In the genomic region with DNA sequence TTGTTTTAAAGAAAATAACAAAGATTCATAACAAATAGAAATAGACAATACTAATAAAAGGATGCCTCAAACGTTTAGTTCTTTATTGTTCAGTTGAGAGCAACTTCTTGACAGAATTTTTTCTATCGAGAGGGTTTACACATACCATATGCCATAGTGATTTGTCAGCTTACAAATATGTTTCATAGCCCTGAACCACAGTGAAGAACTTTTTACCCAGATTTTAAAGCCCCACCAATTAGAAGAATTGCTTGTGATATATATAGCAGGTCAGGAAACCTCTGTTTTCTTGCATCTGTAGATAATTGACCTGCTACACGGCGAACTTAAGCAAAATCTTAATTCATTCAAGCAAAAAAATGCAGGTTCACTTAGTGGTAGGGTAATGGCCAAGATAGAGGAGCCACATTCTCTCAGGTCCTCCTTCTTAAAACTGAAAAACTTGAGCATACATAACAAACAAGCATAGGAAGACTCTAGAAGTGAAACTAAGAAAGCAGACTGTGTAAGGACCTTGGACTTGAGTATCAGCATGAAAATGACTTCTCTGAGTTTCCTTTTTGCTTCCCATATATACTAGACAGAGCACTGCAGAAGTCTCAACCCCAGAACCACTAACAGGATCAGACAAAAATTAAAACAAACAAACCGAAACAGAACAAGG, we compare ENCODE assay signal across 13 cellular contexts. TPM values are rescaled to one million over a fixed set of nuclear protein-coding genes. Genes with fewer than 3 reads are reported as not detected.
A peak's percentile ranks its signal among the peaks of the same experiment; 100 is the strongest.
DNase-seq lines count a peak whose midpoint lies in the region; ATAC-seq, FAIRE-seq and TF ChIP-seq lines count a peak whose summit lies in the region.
"Had no signal": no experiment of that assay in that cellular context is flagged by ENCODE, and none has a peak within 500 bp of the region (broad histone marks: within the 10 kb centered on the region; RNA-seq: fewer than 3 reads in every experiment).

No MANE protein-coding gene starts in this region.

- TF ChIP-seq EP300 in K562 (IDR thresholded peaks at IDR 0.05; ENCODE audit: low read length): no peak

- H3K27ac ChIP-seq in K562 (ENCODE audit: extremely low read depth, low read depth, low read length): peak overlapping the region; percentile 54
- H3K27ac ChIP-seq: right atrium auricular region had no signal

- peak overlapping the region in 1 of 2 experiments; percentile 56; a peak in 2 of 4 replicates for H3K9ac ChIP-seq in K562 (ENCODE audit: insufficient read depth in 1 of 2, low read depth in 2 of 2, low read length in 2 of 2)

- H3K9me3 ChIP-seq in K562 (replicated peaks; ENCODE audit: control insufficient read depth, insufficient read depth, low read depth, low read length): no peaks in the 10 kb centered on the region
- H3K9me3 ChIP-seq: right atrium auricular region had no signal

- H3K36me3 ChIP-seq in K562 (ENCODE audit: control insufficient read depth, insufficient read depth, low read length): no peaks in the 10 kb centered on the region
- H3K36me3 ChIP-seq: right atrium auricular region had no signal

- in situ Hi-C loops in K562 (cut with MboI): no loop called here

- FAIRE-seq in K562 (lab: Jason Lieb, UNC) (peak; percentile 62), GM12892 (lab: Jason Lieb, UNC) (no peak)

- H3K4me2 ChIP-seq in K562 (ENCODE audit: insufficient read depth, low read length): peak overlapping the region; percentile 64

- intact Hi-C loops in K562 (cut with micrococcal nuclease): loop anchor here (5.0 kb wide), 1 partner anchor 90 kb away; no protein-coding TSS in a partner anchor

- TF ChIP-seq CTCF in K562 (IDR thresholded peaks at IDR 0.05 in 2 of 3, conservative IDR thresholded peaks at IDR 0.05 in 1 of 3; ENCODE audit: insufficient read depth in 2 of 3, low read depth in 1 of 3, low read length in 3 of 3): no peak

- H3K79me2 ChIP-seq in K562 (ENCODE audit: control insufficient read depth, insufficient read depth, low read length): no peaks in the 10 kb centered on the region

- POLR2A ChIA-PET in K562 (lab: Yijun Ruan, JAX): no interaction called here

- no peaks in the 10 kb centered on the region for H3K4me1 ChIP-seq in K562 (replicated peaks in 1 of 2; ENCODE audit: control insufficient read depth in 2 of 2, insufficient read depth in 2 of 2, low read length in 2 of 2)
- H3K4me1 ChIP-seq: right atrium auricular region had no signal

- H4K20me1 ChIP-seq in K562 (replicated peaks; ENCODE audit: control insufficient read depth, insufficient read depth, low read length): no peaks in the 10 kb centered on the region

- TF ChIP-seq POLR2A in K562 (conservative IDR thresholded peaks at IDR 0.05) (no peak), GM12892 (IDR thresholded peaks at IDR 0.05; ENCODE audit: low read depth, low read length) (no peak)

- H3K9me1 ChIP-seq in K562 (ENCODE audit: control insufficient read depth, insufficient read depth, low read length): no peaks in the 10 kb centered on the region

- DNase-seq in H4 (ENCODE audit: low spot score): peak; percentile 12
- DNase-seq in K562 (ENCODE audit: extremely low read depth in 1 of 4, low spot score in 3 of 4): peak in 1 of 4 experiments; percentile 49
- no peak for DNase-seq in NCI-H2196 (lab: John Stamatoyannopoulos, UW; ENCODE audit: unreplicated experiment)
- no peak for DNase-seq in activated naive CD4-positive, alpha-beta T cell (lab: John Stamatoyannopoulos, UW)
- no peak for DNase-seq in AG08396 (ENCODE audit: low spot score)
- DNase-seq in GM12892 (ENCODE audit: insufficient read length): no peak
- DNase-seq: NCI-H446 treated with DMSO at 0.1 percent for 48 hours, SW 1271 had no signal

- no TSS peak for BruUV-seq in K562 (replicated peaks; lab: Mats Ljungman, UMichigan)

- 17% methylated on average over 5 of the region's 5 CpGs for whole genome bisulfite sequencing in K562 (ENCODE audit: insufficient coverage, low coverage, missing lambda C conversion rate)

- CTCF ChIA-PET in K562 (lab: Yijun Ruan, JAX; ENCODE audit: low intra/inter-chr PET ratio): no interaction called here

- peak overlapping the region; percentile 94 for H2AFZ ChIP-seq in K562 (ENCODE audit: low read depth, low read length)

- H3K27me3 ChIP-seq in K562 (ENCODE audit: control insufficient read depth in 2 of 2, insufficient read depth in 2 of 2, low read length in 2 of 2): no peaks in the 10 kb centered on the region
- H3K27me3 ChIP-seq: right atrium auricular region had no signal

- TF ChIP-seq RAD21 in K562 (CRISPR knock-in tag; conservative IDR thresholded peaks at IDR 0.05 in 1 of 2, IDR thresholded peaks at IDR 0.05 in 1 of 2): no peak

- ATAC-seq in GM19023 (IDR thresholded peaks at IDR 0.05; ENCODE audit: unreplicated experiment) (peak; percentile 97), HG03354 (IDR thresholded peaks at IDR 0.05; ENCODE audit: poor library complexity, severe bottlenecking, unreplicated experiment) (peak; percentile 99), K562 (peak; percentile 92)

- peak overlapping the region; percentile 23 for H3K4me3 ChIP-seq in K562
- H3K4me3 ChIP-seq: lung, right atrium auricular region had no signal

TF ChIP-seq in K562, 482 proteins besides CTCF, POLR2A, EP300 and RAD21 (continues in another document):
- TF ChIP-seq, protein P1, sequence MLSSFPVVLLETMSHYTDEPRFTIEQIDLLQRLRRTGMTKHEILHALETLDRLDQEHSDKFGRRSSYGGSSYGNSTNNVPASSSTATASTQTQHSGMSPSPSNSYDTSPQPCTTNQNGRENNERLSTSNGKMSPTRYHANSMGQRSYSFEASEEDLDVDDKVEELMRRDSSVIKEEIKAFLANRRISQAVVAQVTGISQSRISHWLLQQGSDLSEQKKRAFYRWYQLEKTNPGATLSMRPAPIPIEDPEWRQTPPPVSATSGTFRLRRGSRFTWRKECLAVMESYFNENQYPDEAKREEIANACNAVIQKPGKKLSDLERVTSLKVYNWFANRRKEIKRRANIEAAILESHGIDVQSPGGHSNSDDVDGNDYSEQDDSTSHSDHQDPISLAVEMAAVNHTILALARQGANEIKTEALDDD (IDR thresholded peaks at IDR 0.05): no peak
- TF ChIP-seq, protein P2, sequence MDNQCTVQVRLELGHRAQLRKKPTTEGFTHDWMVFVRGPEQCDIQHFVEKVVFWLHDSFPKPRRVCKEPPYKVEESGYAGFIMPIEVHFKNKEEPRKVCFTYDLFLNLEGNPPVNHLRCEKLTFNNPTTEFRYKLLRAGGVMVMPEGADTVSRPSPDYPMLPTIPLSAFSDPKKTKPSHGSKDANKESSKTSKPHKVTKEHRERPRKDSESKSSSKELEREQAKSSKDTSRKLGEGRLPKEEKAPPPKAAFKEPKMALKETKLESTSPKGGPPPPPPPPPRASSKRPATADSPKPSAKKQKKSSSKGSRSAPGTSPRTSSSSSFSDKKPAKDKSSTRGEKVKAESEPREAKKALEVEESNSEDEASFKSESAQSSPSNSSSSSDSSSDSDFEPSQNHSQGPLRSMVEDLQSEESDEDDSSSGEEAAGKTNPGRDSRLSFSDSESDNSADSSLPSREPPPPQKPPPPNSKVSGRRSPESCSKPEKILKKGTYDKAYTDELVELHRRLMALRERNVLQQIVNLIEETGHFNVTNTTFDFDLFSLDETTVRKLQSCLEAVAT (IDR thresholded peaks at IDR 0.05): 0 out of 4 replicates have a peak, but pooled peaks of 1 of the 2 experiments have one; percentile 21

RNA-seq across cellular contexts. Expression of a gene that starts 39.5 kb away (rescaled TPM):
- not detected in 2 replicates for total RNA-seq in H4 (2014; rRNA removed; shearing (Covaris generic))
- total RNA-seq in K562 (2011; cell fraction: chromatin; rRNA removed; ENCODE audit: low replicate concordance): not detected in 2 replicates
- total RNA-seq in K562 (2011; cell fraction: nucleolus; rRNA removed): not detected in 2 replicates
- not detected in 2 replicates for total RNA-seq in K562 (2011; cell fraction: nucleoplasm; rRNA removed)
- total RNA-seq in K562 (2014; rRNA removed): not detected in 2 replicates
- total RNA-seq in K562 (2014; rRNA removed; fragmentation: Illumina TruSeq; extraction: Trizol): not detected in 2 replicates
- total RNA-seq in K562 (2015; rRNA removed; fragmentation: Illumina TruSeq; extraction: Trizol): not detected in 2 replicates
- not detected in 2 replicates for total RNA-seq in K562 (2021)
- polyA plus RNA-seq in K562 (2011; rRNA removed): not detected in 2 replicates
- polyA plus RNA-seq in K562 (2011; cell fraction: cytosol; rRNA removed): not detected in 2 replicates
- not detected in 2 replicates for polyA plus RNA-seq in K562 (2011; cell fraction: nucleus; rRNA removed)
- not detected in 2 replicates for polyA plus RNA-seq in K562 (2012)
- not detected in 2 replicates for polyA plus RNA-seq in K562 (2014; fragmentation: Illumina TruSeq; extraction: Trizol)
- polyA plus RNA-seq in K562 (2014; fragmentation: Nextera tagmentation; extraction: Ambion mirVana): not detected
- not detected in 2 replicates for polyA plus RNA-seq in K562 (2014; rRNA removed)
- polyA minus RNA-seq in K562 (2011; rRNA and poly(A)+ RNA removed): not detected in 2 replicates
- polyA minus RNA-seq in K562 (2011; cell fraction: cytosol; rRNA and poly(A)+ RNA removed): not detected in 2 replicates
- not detected in 2 replicates for polyA minus RNA-seq in K562 (2011; cell fraction: nucleus; rRNA and poly(A)+ RNA removed)
- polyA plus RNA-seq in GM12892 (2012; ENCODE audit: missing spikeins): not detected
- total RNA-seq: fibroblast of villous mesenchyme, lung, right atrium auricular region had no signal
- polyA plus RNA-seq: lung had no signal

RNA-seq across cellular contexts. Expression of a gene that starts 39.8 kb away (rescaled TPM):
- not detected in 2 replicates for total RNA-seq in H4 (2014; rRNA removed; shearing (Covaris generic))
- total RNA-seq in K562 (2011; cell fraction: chromatin; rRNA removed; ENCODE audit: low replicate concordance): not detected in 2 replicates
- total RNA-seq in K562 (2011; cell fraction: nucleolus; rRNA removed): not detected in 2 replicates
- not detected in 2 replicates for total RNA-seq in K562 (2011; cell fraction: nucleoplasm; rRNA removed)
- total RNA-seq in K562 (2014; rRNA removed): not detected in 2 replicates
- total RNA-seq in K562 (2014; rRNA removed; fragmentation: Illumina TruSeq; extraction: Trizol): not detected in 2 replicates
- not detected in 2 replicates for total RNA-seq in K562 (2015; rRNA removed; fragmentation: Illumina TruSeq; extraction: Trizol)
- total RNA-seq in K562 (2021): not detected in 2 replicates
- not detected in 2 replicates for polyA plus RNA-seq in K562 (2011; rRNA removed)
- polyA plus RNA-seq in K562 (2011; cell fraction: cytosol; rRNA removed): not detected in 2 replicates
- not detected in 2 replicates for polyA plus RNA-seq in K562 (2011; cell fraction: nucleus; rRNA removed)
- polyA plus RNA-seq in K562 (2012): not detected in 2 replicates
- polyA plus RNA-seq in K562 (2014; fragmentation: Illumina TruSeq; extraction: Trizol): not detected in 2 replicates
- not detected for polyA plus RNA-seq in K562 (2014; fragmentation: Nextera tagmentation; extraction: Ambion mirVana)
- polyA plus RNA-seq in K562 (2014; rRNA removed): not detected in 2 replicates
- polyA minus RNA-seq in K562 (2011; rRNA and poly(A)+ RNA removed): 0.12 TPM in 1 of 2 replicates, not detected in the other
- not detected in 2 replicates for polyA minus RNA-seq in K562 (2011; cell fraction: cytosol; rRNA and poly(A)+ RNA removed)
- not detected in 2 replicates for polyA minus RNA-seq in K562 (2011; cell fraction: nucleus; rRNA and poly(A)+ RNA removed)
- polyA plus RNA-seq in GM12892 (2012; ENCODE audit: missing spikeins): not detected
- total RNA-seq: fibroblast of villous mesenchyme, lung, right atrium auricular region had no signal
- polyA plus RNA-seq: lung had no signal
